Comparison of ENCODE assay signal across 8 cellular contexts in genomic region chr1:225999912-226000337, GRCh38. TPM values are rescaled to one million over a fixed set of nuclear protein-coding genes. Genes with fewer than 3 reads are reported as not detected.
DNase-seq lines count a peak whose midpoint lies in the region; ATAC-seq and TF ChIP-seq lines count a peak whose summit lies in the region.

No MANE protein-coding gene starts in this region.

- peak; percentile 31 for ATAC-seq in GM18870 (IDR thresholded peaks at IDR 0.05; ENCODE audit: unreplicated experiment)
- peak; percentile 34 for ATAC-seq in HG03095 (IDR thresholded peaks at IDR 0.05; ENCODE audit: unreplicated experiment)

- DNase-seq in SJSA1 (ENCODE audit: low read depth in 1 of 2, low spot score in 2 of 2), result no peak
- no peak for DNase-seq in endothelial cell (ENCODE audit: low spot score)
- DNase-seq in neuronal stem cell (ENCODE audit: low spot score), result no peak
- no peak for DNase-seq in NCI-H1105 (lab: John Stamatoyannopoulos, UW)
- DNase-seq in COLO668 (lab: John Stamatoyannopoulos, UW; ENCODE audit: unreplicated experiment), result no peak

- H3K4me2 ChIP-seq in BLaER1 (peak overlapping the region; percentile 93), neuronal stem cell (ENCODE audit: insufficient read depth, low read length, poor library complexity, severe bottlenecking) (peak overlapping the region; percentile 76)

- H3K4me1 ChIP-seq in BLaER1 (peaks cover 83% of the 10 kb centered on the region), SJSA1 (replicated peaks) (peaks cover 45% of the 10 kb centered on the region), neuronal stem cell (ENCODE audit: control insufficient read depth in 2 of 2, insufficient read depth in 1 of 2, low read depth in 1 of 2, low read length in 2 of 2) (peaks cover 16 to 17% of the 10 kb centered on the region in 2 donors)

- H3K27me3 Mint-ChIP-seq in endothelial cell (ENCODE audit: unreplicated experiment), result peaks cover 14% of the 10 kb centered on the region

- peak overlapping the region; percentile 97 for H3K27ac Mint-ChIP-seq in endothelial cell (ENCODE audit: unreplicated experiment)

- H3K27me3 ChIP-seq in BLaER1, result no peaks in the 10 kb centered on the region
- H3K27me3 ChIP-seq in SJSA1 (replicated peaks), result no peaks in the 10 kb centered on the region
- no peaks in the 10 kb centered on the region for H3K27me3 ChIP-seq in neuronal stem cell (ENCODE audit: control insufficient read depth in 3 of 3, insufficient read depth in 3 of 3, low read depth in 1 of 3, low read length in 3 of 3)

- H3K14ac ChIP-seq in neuronal stem cell (ENCODE audit: low read length), result no peak overlapping the region

- peak overlapping the region; percentile 40 for H4K91ac ChIP-seq in neuronal stem cell (ENCODE audit: low read depth, low read length, poor library complexity)

- H3K9me3 Mint-ChIP-seq in endothelial cell (ENCODE audit: unreplicated experiment), result no peaks in the 10 kb centered on the region

- peak overlapping the region; percentile 92 for H3K23ac ChIP-seq in neuronal stem cell (ENCODE audit: low read depth, low read length, poor library complexity)

- no peaks in the 10 kb centered on the region for H3K36me3 Mint-ChIP-seq in endothelial cell (ENCODE audit: low read depth, unreplicated experiment)

- H3K79me1 ChIP-seq in neuronal stem cell (ENCODE audit: low read depth, low read length), result peaks cover 5% of the 10 kb centered on the region

- peak overlapping the region; percentile 72 for H2AFZ ChIP-seq in neuronal stem cell (ENCODE audit: low read length)

- no CpG with 5 or more reads among the region's 10 CpGs for WGBS in neuronal stem cell (ENCODE audit: extremely low coverage in 2 of 2, insufficient read length in 2 of 2, insufficient replicate concordance in 1 of 2), 2 donors

- H3K27ac ChIP-seq in BLaER1 (peak overlapping the region; percentile 98), SJSA1 (peak overlapping the region; percentile 69), neuronal stem cell (replicated peaks; ENCODE audit: low read length) (peak overlapping the region; percentile 79)

- peak overlapping the region; percentile 86 for H3K9ac ChIP-seq in BLaER1
- no peak overlapping the region for H3K9ac ChIP-seq in neuronal stem cell (ENCODE audit: low read depth, low read length, poor library complexity)

- peak overlapping the region; percentile 80 for H3K4me3 Mint-ChIP-seq in endothelial cell (ENCODE audit: unreplicated experiment)

- no peak overlapping the region for H2BK120ac ChIP-seq in neuronal stem cell (ENCODE audit: low read depth, low read length)

- H4K8ac ChIP-seq in neuronal stem cell (ENCODE audit: low read depth, low read length), result no peak overlapping the region

- H3K36me3 ChIP-seq in BLaER1 (peaks cover 9% of the 10 kb centered on the region), SJSA1 (peaks cover 33% of the 10 kb centered on the region), neuronal stem cell (replicated peaks in 1 of 2; ENCODE audit: control insufficient read depth in 2 of 2, insufficient read depth in 2 of 2, low read length in 2 of 2) (peaks cover 2 to 17% of the 10 kb centered on the region in 2 donors)

- no peak for TF ChIP-seq CTCF in endothelial cell (IDR thresholded peaks at IDR 0.05; ENCODE audit: unreplicated experiment)

- H3K4ac ChIP-seq in neuronal stem cell (ENCODE audit: low read length), result no peak overlapping the region

- H3K4me1 Mint-ChIP-seq in endothelial cell (ENCODE audit: unreplicated experiment), result peaks cover 42% of the 10 kb centered on the region

- peak overlapping the region; percentile 63 for H2BK5ac ChIP-seq in neuronal stem cell (ENCODE audit: low read length)

- H3K4me3 ChIP-seq in BLaER1 (peak overlapping the region; percentile 88), SJSA1 (no peak overlapping the region; the same call in 1 of the 2 replicates), neuronal stem cell (ENCODE audit: low read length in 2 of 2) (peak overlapping the region in 1 of 2 donors; percentile 49)

- no peak overlapping the region for H2BK12ac ChIP-seq in neuronal stem cell (ENCODE audit: low read length)

- peaks cover 37% of the 10 kb centered on the region for H4K20me1 ChIP-seq in BLaER1

- H2AK5ac ChIP-seq in neuronal stem cell (ENCODE audit: low read depth, low read length), result no peak overlapping the region

- H2BK15ac ChIP-seq in neuronal stem cell (ENCODE audit: low read length), result peak overlapping the region; percentile 63

- H3K9me3 ChIP-seq in BLaER1 (no peaks in the 10 kb centered on the region), SJSA1 (replicated peaks) (no peaks in the 10 kb centered on the region), neuronal stem cell (replicated peaks in 1 of 2; ENCODE audit: control insufficient read depth in 2 of 2, insufficient read depth in 1 of 2, low read depth in 1 of 2, low read length in 2 of 2) (no peaks in the 10 kb centered on the region)

- peak overlapping the region; percentile 78 for H3K18ac ChIP-seq in neuronal stem cell (ENCODE audit: low read length)

RNA-seq across cellular contexts. Expression of gene SDE2, which starts 0.8 kb away (rescaled TPM):
- 38.5 and 43.9 TPM in 2 replicates for total RNA-seq in SJSA1 (2014; rRNA removed; shearing (Covaris generic))
- total RNA-seq in endothelial cell (ENCODE audit: unreplicated experiment), result 17.8 TPM
- polyA plus RNA-seq in neuronal stem cell (2013, experiment 1 of 2), result 7.9 TPM
- 8.1 TPM for polyA plus RNA-seq in neuronal stem cell (2013, experiment 2 of 2)

RNA-seq across cellular contexts. Expression of gene LEFTY2, which starts 58.9 kb away (rescaled TPM):
- not detected in 2 replicates for total RNA-seq in SJSA1 (2014; rRNA removed; shearing (Covaris generic))
- total RNA-seq in endothelial cell (ENCODE audit: unreplicated experiment), result 0.26 TPM
- 0.11 TPM for polyA plus RNA-seq in neuronal stem cell (2013, experiment 1 of 2)
- polyA plus RNA-seq in neuronal stem cell (2013, experiment 2 of 2), result 0.10 TPM
